8 cellular contexts compared by ENCODE assay signal in the genomic region with DNA sequence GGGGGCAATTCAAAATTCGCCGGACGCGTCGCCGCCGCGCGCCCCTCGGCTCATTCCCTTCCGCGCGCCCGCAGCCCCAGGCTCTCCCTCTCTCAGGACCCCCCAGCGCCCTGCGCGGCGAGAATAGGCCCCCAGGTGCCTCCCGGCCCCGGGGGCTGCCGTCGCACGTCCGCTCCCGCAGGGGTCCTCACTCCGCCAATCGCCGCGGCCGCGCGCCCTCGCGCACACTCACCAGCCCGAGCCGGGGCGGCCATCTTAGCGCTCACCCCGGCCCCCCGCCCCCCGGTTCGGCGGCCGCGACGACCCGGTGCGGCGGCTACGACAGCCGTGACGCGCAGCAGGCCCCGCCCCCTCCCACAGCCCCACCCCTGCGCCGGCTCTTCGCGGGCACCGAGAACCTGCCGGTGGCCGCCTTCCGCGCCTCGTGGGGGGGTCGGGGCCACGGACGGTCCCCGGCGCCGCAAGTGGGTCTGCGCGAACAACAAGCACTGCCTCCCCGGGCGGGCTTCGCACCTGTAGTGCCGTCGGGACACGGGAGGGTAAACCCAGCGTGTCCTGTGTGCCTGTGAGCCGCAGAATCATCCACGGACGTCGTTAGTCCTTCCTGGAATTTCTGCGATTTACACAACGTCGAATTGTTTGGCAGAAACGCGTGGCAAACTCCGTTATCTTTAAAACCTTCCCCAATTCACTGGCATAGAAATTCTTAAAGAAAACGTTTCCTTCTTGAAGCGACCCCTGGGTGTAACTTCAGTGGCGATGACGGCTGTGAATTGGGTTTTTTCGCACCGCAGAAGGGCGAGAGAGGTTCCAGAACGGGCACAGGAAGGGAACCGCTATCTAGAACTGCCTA. TPM values are rescaled to one million over a fixed set of nuclear protein-coding genes. Genes with fewer than 3 reads are reported as not detected.
DNase-seq lines count a peak whose midpoint lies in the region; ATAC-seq and TF ChIP-seq lines count a peak whose summit lies in the region.

No MANE protein-coding gene starts in this region.

- no peaks in the 10 kb centered on the region for H3K27me3 ChIP-seq in effector memory CD4-positive, alpha-beta T cell (replicated peaks; ENCODE audit: control insufficient read depth, insufficient read depth, low read length, poor library complexity, severe bottlenecking)
- no peaks in the 10 kb centered on the region for H3K27me3 ChIP-seq in PC-3 (ENCODE audit: low read length)

- H3K79me2 ChIP-seq in PC-3 (ENCODE audit: low read length): no peaks in the 10 kb centered on the region

- H3K9me3 Mint-ChIP-seq in activated CD8-positive, alpha-beta T cell treated with anti-CD3 and anti-CD28 coated beads for 36 hours: peaks cover 6% of the 10 kb centered on the region
- peaks cover 7% of the 10 kb centered on the region for H3K9me3 Mint-ChIP-seq in mesothelial cell of epicardium

- CTCF ChIA-PET in activated CD8-positive, alpha-beta T cell treated with anti-CD3 and anti-CD28 coated beads for 36 hours (lab: Charles Lee): interaction anchor here (1.2 kb wide), 1 partner anchor 10 kb away, joined by 7 read pairs; no protein-coding TSS in a partner anchor
- CTCF ChIA-PET in PC-3 (lab: Charles Lee): no interaction called here

- no peaks in the 10 kb centered on the region for H4K20me1 ChIP-seq in PC-3 (ENCODE audit: low read length)

- H3F3A ChIP-seq in PC-3 (ENCODE audit: low read length, unreplicated experiment): no peaks in the 10 kb centered on the region

- DNase-seq in Ammon's horn (ENCODE audit: low spot score) (peak; percentile 68), mesothelial cell of epicardium (ENCODE audit: low spot score in 2 of 2, unreplicated experiment in 2 of 2) (peak in 1 of 2 experiments; percentile 22), PC-3 (no peak)
- DNase-seq in activated CD8-positive, alpha-beta T cell treated with anti-CD3 and anti-CD28 coated beads for 36 hours: peak; percentile 71
- DNase-seq in effector memory CD4-positive, alpha-beta T cell: peak; percentile 32 to 64 (median 47)
- peak; percentile 59 for DNase-seq in stimulated activated CD8-positive, alpha-beta memory T cell treated with anti-CD3 and anti-CD28 coated beads, Interleukin-12 subunit alpha, Interleukin-12 subunit beta, amount 100 ng/mL, for 4 hours (ENCODE audit: low read depth)

- intact Hi-C loops in activated CD8-positive, alpha-beta T cell treated with anti-CD3 and anti-CD28 coated beads for 36 hours (cut with micrococcal nuclease): no loop called here
- intact Hi-C loops in PC-3 (cut with micrococcal nuclease): no loop called here

- peaks cover 9% of the 10 kb centered on the region for H3K36me3 Mint-ChIP-seq in activated CD8-positive, alpha-beta T cell treated with anti-CD3 and anti-CD28 coated beads for 36 hours (ENCODE audit: low read depth)
- H3K36me3 Mint-ChIP-seq in mesothelial cell of epicardium: peaks cover 5% of the 10 kb centered on the region

- H3K9ac ChIP-seq in PC-3 (ENCODE audit: low read length): no peak overlapping the region

- no peak overlapping the region for H2AFZ ChIP-seq in PC-3 (ENCODE audit: low read length)

- no TSS peak for BruUV-seq in PC-3 (replicated peaks; lab: Mats Ljungman, UMichigan)

- TF ChIP-seq EP300 in Ishikawa (IDR thresholded peaks at IDR 0.05; ENCODE audit: borderline replicate concordance): no peak

- H3K4me2 ChIP-seq in PC-3 (ENCODE audit: low read length): no peak overlapping the region

- peaks cover 5% of the 10 kb centered on the region for H3K27me3 Mint-ChIP-seq in activated CD8-positive, alpha-beta T cell treated with anti-CD3 and anti-CD28 coated beads for 36 hours
- H3K27me3 Mint-ChIP-seq in mesothelial cell of epicardium (ENCODE audit: low read depth): peaks cover 95% of the 10 kb centered on the region

- POLR2A ChIA-PET in activated CD8-positive, alpha-beta T cell treated with anti-CD3 and anti-CD28 coated beads for 36 hours (lab: Charles Lee): interaction anchor here (0.6 to 1.5 kb wide), 4 partner anchors 31 to 851 kb away, joined by 3 to 10 read pairs (median 4); a partner anchor contains a TSS
- POLR2A ChIA-PET in PC-3 (lab: Charles Lee; ENCODE audit: unreplicated experiment): no interaction called here

- peak; percentile 69 for ATAC-seq in activated CD8-positive, alpha-beta T cell treated with anti-CD3 and anti-CD28 coated beads for 36 hours
- no peak for ATAC-seq in PC-3
- ATAC-seq in HG03565 (IDR thresholded peaks at IDR 0.05; ENCODE audit: unreplicated experiment): no peak

- peak overlapping the region; percentile 78 for H3K27ac Mint-ChIP-seq in activated CD8-positive, alpha-beta T cell treated with anti-CD3 and anti-CD28 coated beads for 36 hours
- H3K27ac Mint-ChIP-seq in mesothelial cell of epicardium: no peak overlapping the region

- peaks cover 42% of the 10 kb centered on the region for H3K4me1 Mint-ChIP-seq in activated CD8-positive, alpha-beta T cell treated with anti-CD3 and anti-CD28 coated beads for 36 hours (ENCODE audit: low read depth)
- H3K4me1 Mint-ChIP-seq in mesothelial cell of epicardium: peaks cover 3% of the 10 kb centered on the region

- TF ChIP-seq CTCF in activated CD8-positive, alpha-beta T cell treated with anti-CD3 and anti-CD28 coated beads for 36 hours (IDR thresholded peaks at IDR 0.05): no peak
- TF ChIP-seq CTCF in mesothelial cell of epicardium (IDR thresholded peaks at IDR 0.05; ENCODE audit: unreplicated experiment) (no peak), PC-3 (conservative IDR thresholded peaks at IDR 0.05; ENCODE audit: low read depth, low read length) (no peak)

- H3K9me2 ChIP-seq in PC-3 (replicated peaks; ENCODE audit: low read length): no peaks in the 10 kb centered on the region

- H3K4me1 ChIP-seq in effector memory CD4-positive, alpha-beta T cell (ENCODE audit: control insufficient read depth, insufficient read depth, low read length, poor library complexity, severe bottlenecking): no peaks in the 10 kb centered on the region
- no peaks in the 10 kb centered on the region for H3K4me1 ChIP-seq in PC-3 (ENCODE audit: insufficient read depth, low read length)

- peak overlapping the region; percentile 95 for H3K4me3 ChIP-seq in effector memory CD4-positive, alpha-beta T cell (ENCODE audit: insufficient read depth, low read depth, low read length, poor library complexity, severe bottlenecking)
- no peak overlapping the region for H3K4me3 ChIP-seq in PC-3 (ENCODE audit: low read length)

- H3K27ac ChIP-seq in effector memory CD4-positive, alpha-beta T cell (ENCODE audit: insufficient read depth, low read length, poor library complexity, severe bottlenecking): peak overlapping the region; percentile 74
- H3K27ac ChIP-seq in PC-3 (ENCODE audit: low read length): no peak overlapping the region

- no peaks in the 10 kb centered on the region for H3K9me3 ChIP-seq in effector memory CD4-positive, alpha-beta T cell (ENCODE audit: control insufficient read depth, low read length)
- H3K9me3 ChIP-seq in PC-3 (ENCODE audit: low read length): 0 out of 2 replicates have a peak, but pooled peaks cover 5% of the 10 kb centered on the region

- no peaks in the 10 kb centered on the region for H3K36me3 ChIP-seq in effector memory CD4-positive, alpha-beta T cell (ENCODE audit: control insufficient read depth, insufficient read depth, low read length)
- no peaks in the 10 kb centered on the region for H3K36me3 ChIP-seq in PC-3 (ENCODE audit: low read depth, low read length)

- peak overlapping the region; percentile 82 for H3K4me3 Mint-ChIP-seq in activated CD8-positive, alpha-beta T cell treated with anti-CD3 and anti-CD28 coated beads for 36 hours
- H3K4me3 Mint-ChIP-seq in mesothelial cell of epicardium: peak overlapping the region; percentile 60

- TF ChIP-seq RAD21 in Ishikawa (IDR thresholded peaks at IDR 0.05; ENCODE audit: low read depth): no peak

TF ChIP-seq in Ishikawa, 13 proteins besides CTCF, POLR2A, EP300 and RAD21:
- TF ChIP-seq ZBTB7A (IDR thresholded peaks at IDR 0.05; ENCODE audit: low read depth): peak; percentile 83
- TF ChIP-seq, protein P1, sequence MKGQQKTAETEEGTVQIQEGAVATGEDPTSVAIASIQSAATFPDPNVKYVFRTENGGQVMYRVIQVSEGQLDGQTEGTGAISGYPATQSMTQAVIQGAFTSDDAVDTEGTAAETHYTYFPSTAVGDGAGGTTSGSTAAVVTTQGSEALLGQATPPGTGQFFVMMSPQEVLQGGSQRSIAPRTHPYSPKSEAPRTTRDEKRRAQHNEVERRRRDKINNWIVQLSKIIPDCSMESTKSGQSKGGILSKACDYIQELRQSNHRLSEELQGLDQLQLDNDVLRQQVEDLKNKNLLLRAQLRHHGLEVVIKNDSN (IDR thresholded peaks at IDR 0.05): no peak
- TF ChIP-seq, protein P2, sequence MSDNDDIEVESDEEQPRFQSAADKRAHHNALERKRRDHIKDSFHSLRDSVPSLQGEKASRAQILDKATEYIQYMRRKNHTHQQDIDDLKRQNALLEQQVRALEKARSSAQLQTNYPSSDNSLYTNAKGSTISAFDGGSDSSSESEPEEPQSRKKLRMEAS (IDR thresholded peaks at IDR 0.05): peak; percentile 89
- TF ChIP-seq YY1 (IDR thresholded peaks at IDR 0.05; ENCODE audit: low read depth): peak; percentile 89
- peak; percentile 58; the same call in 1 of the 2 replicates for TF ChIP-seq CREB1 (IDR thresholded peaks at IDR 0.05; ENCODE audit: low read depth)

RNA-seq across cellular contexts. Expression of a gene that starts 2.5 kb away (rescaled TPM):
- 10 to 100 TPM; 15.2 to 15.5 TPM for total RNA-seq in activated CD8-positive, alpha-beta T cell treated with anti-CD3 and anti-CD28 coated beads for 36 hours
- total RNA-seq in mesothelial cell of epicardium (0.16 to 0.36 TPM (median 0.25 TPM) in 3 replicates), PC-3 (2014; rRNA removed) (not detected in 2 replicates)

Comparison
In these comparisons a context has a peak if more than half of its experiments do, and no peak if none do; other contexts are left out.
1. RNA of a gene that starts 2.5 kb away (total RNA-seq): 15.2 to 15.5 TPM in activated CD8-positive, alpha-beta T cell treated with anti-CD3 and anti-CD28 coated beads for 36 hours; 0.16 to 0.36 TPM in mesothelial cell of epicardium and not detected in PC-3; every median in the first group is over 10 times any median in the second.